8 cellular contexts compared by ENCODE assay signal in genomic region chr21:38170283-38170682, GRCh38.
DNase-seq lines count a peak whose midpoint lies in the region; ATAC-seq, FAIRE-seq and TF ChIP-seq lines count a peak whose summit lies in the region.

No MANE protein-coding gene starts in this region.

- DNase-seq in Caki2 (ENCODE audit: low read depth) (peak; percentile 14), HFFc6 (peak; percentile 25), astrocyte (ENCODE audit: low read depth) (no peak), mesendoderm (peak; percentile 85), NCI-H345 (lab: John Stamatoyannopoulos, UW) (no peak), RPMI8226 (no peak), Peyer's patch (no peak)

- H3K27me3 Mint-ChIP-seq in HFFc6 (ENCODE audit: insufficient read depth) (peaks cover 5% of the 10 kb centered on the region), astrocyte (ENCODE audit: low read depth, unreplicated experiment) (no peaks in the 10 kb centered on the region)

- H3K4me1 ChIP-seq in astrocyte (ENCODE audit: insufficient read depth, low read length), result peaks cover 23% of the 10 kb centered on the region
- peaks cover 12% of the 10 kb centered on the region for H3K4me1 ChIP-seq in mesendoderm (ENCODE audit: control insufficient read depth, low read depth, low read length)
- H3K4me1 ChIP-seq in Peyer's patch, result no peaks in the 10 kb centered on the region

- no peaks in the 10 kb centered on the region for H3K79me2 ChIP-seq in astrocyte (ENCODE audit: insufficient read depth, low read length)
- no peaks in the 10 kb centered on the region for H3K79me2 ChIP-seq in mesendoderm (ENCODE audit: control insufficient read depth, insufficient read depth, low read length)

- no CpG with 5 or more reads among the region's 2 CpGs for whole genome bisulfite sequencing in mesendoderm (ENCODE audit: extremely low coverage, insufficient coverage, low lambda C conversion rate)

- H3K9me3 Mint-ChIP-seq in HFFc6 (no peaks in the 10 kb centered on the region; the same call in 1 of the 2 replicates), astrocyte (ENCODE audit: unreplicated experiment) (no peaks in the 10 kb centered on the region)

- no peak for FAIRE-seq in astrocyte (lab: Jason Lieb, UNC)

- H4K5ac ChIP-seq in mesendoderm (ENCODE audit: low read length), result peak overlapping the region; percentile 18

- H3K4me2 ChIP-seq in astrocyte (ENCODE audit: low read length), result peak overlapping the region; percentile 2
- no peak overlapping the region for H3K4me2 ChIP-seq in mesendoderm (ENCODE audit: low read length)

- H3K36me3 Mint-ChIP-seq in HFFc6 (ENCODE audit: low read depth), result peaks cover 4% of the 10 kb centered on the region; the same call in 1 of the 2 replicates
- H3K36me3 Mint-ChIP-seq in astrocyte (ENCODE audit: low read depth, unreplicated experiment), result no peaks in the 10 kb centered on the region

- peaks cover 51% of the 10 kb centered on the region for H3K4me1 Mint-ChIP-seq in HFFc6 (ENCODE audit: low read depth)
- peaks cover 56% of the 10 kb centered on the region for H3K4me1 Mint-ChIP-seq in astrocyte (ENCODE audit: low read depth, unreplicated experiment)

- no peak overlapping the region for H4K8ac ChIP-seq in mesendoderm (ENCODE audit: low read depth, low read length)

- no peak overlapping the region for H3K4me3 Mint-ChIP-seq in HFFc6
- H3K4me3 Mint-ChIP-seq in astrocyte (ENCODE audit: unreplicated experiment), result peak overlapping the region; percentile 0

- H3K56ac ChIP-seq in mesendoderm (ENCODE audit: low read length), result peak overlapping the region; percentile 70

- H3K9ac ChIP-seq in astrocyte (ENCODE audit: low read length) (no peak overlapping the region), mesendoderm (ENCODE audit: low read length) (no peak overlapping the region)

- no peak overlapping the region for H3K4me3 ChIP-seq in astrocyte (ENCODE audit: insufficient read depth, low read depth, low read length)
- no peak overlapping the region for H3K4me3 ChIP-seq in mesendoderm (ENCODE audit: low read length)
- no peak overlapping the region for H3K4me3 ChIP-seq in Peyer's patch

- in situ Hi-C loops in Caki2 (cut with HindIII; ENCODE audit: low pct_unique_long_range_greater_than_20kb, low sequenced_read_pairs), result loop anchor here (25.0 kb wide), 1 partner anchor 192 kb away; no protein-coding TSS in a partner anchor

- H3K36me3 ChIP-seq in astrocyte (ENCODE audit: insufficient read depth, low read length) (no peaks in the 10 kb centered on the region), mesendoderm (ENCODE audit: control insufficient read depth, insufficient read depth, low read length) (no peaks in the 10 kb centered on the region), Peyer's patch (no peaks in the 10 kb centered on the region)

- H3K9me3 ChIP-seq in astrocyte (ENCODE audit: insufficient read depth, low read depth, low read length) (no peaks in the 10 kb centered on the region), Peyer's patch (no peaks in the 10 kb centered on the region)

- TF ChIP-seq CTCF in HFFc6 (IDR thresholded peaks at IDR 0.05), result peak; percentile 64; the same call in 1 of the 2 replicates
- peak; percentile 32 for TF ChIP-seq CTCF in astrocyte (IDR thresholded peaks at IDR 0.05; ENCODE audit: insufficient read depth, low read depth, low read length)
- peak in 1 of 6 experiments; percentile 6 for TF ChIP-seq CTCF in Peyer's patch (IDR thresholded peaks at IDR 0.05)

- H2AK5ac ChIP-seq in mesendoderm (ENCODE audit: low read length), result no peak overlapping the region

- no peak overlapping the region for H2BK120ac ChIP-seq in mesendoderm (ENCODE audit: low read depth, low read length)

- H3K23ac ChIP-seq in mesendoderm (ENCODE audit: low read length), result no peak overlapping the region

- no peaks in the 10 kb centered on the region for H4K20me1 ChIP-seq in astrocyte (ENCODE audit: insufficient read depth, low read length)

- H3K27me3 ChIP-seq in astrocyte (ENCODE audit: insufficient read depth, low read length) (no peaks in the 10 kb centered on the region), mesendoderm (ENCODE audit: insufficient read depth, low read length, poor library complexity) (no peaks in the 10 kb centered on the region), Peyer's patch (no peaks in the 10 kb centered on the region)

- H3K4ac ChIP-seq in mesendoderm (ENCODE audit: low read depth, low read length), result peak overlapping the region; percentile 18

- no peak overlapping the region for H3K27ac Mint-ChIP-seq in HFFc6
- peak overlapping the region; percentile 95 for H3K27ac Mint-ChIP-seq in astrocyte (ENCODE audit: unreplicated experiment)

- peak overlapping the region; percentile 35 for H3K18ac ChIP-seq in mesendoderm (ENCODE audit: low read length)

- no peak for TF ChIP-seq POLR2A in Peyer's patch (IDR thresholded peaks at IDR 0.05)

- H3K27ac ChIP-seq in astrocyte (ENCODE audit: low read depth, low read length) (no peak overlapping the region), mesendoderm (ENCODE audit: low read depth, low read length) (no peak overlapping the region), Peyer's patch (no peak overlapping the region)

- no peaks in the 10 kb centered on the region for H3K79me1 ChIP-seq in mesendoderm (ENCODE audit: low read length)

- peak overlapping the region; percentile 40 for H2BK5ac ChIP-seq in mesendoderm (ENCODE audit: low read length)

- no peak overlapping the region for H2BK15ac ChIP-seq in mesendoderm (replicated peaks; ENCODE audit: low read depth)

- ATAC-seq in HG03039 (IDR thresholded peaks at IDR 0.05; ENCODE audit: unreplicated experiment), result no peak

- peak overlapping the region; percentile 28 for H2AFZ ChIP-seq in astrocyte (ENCODE audit: low read depth, low read length)

Comparison
In these comparisons a context has a peak if more than half of its experiments do, and no peak if none do; other contexts are left out.
1. DNase-seq: peak in Caki2 (single experiment), HFFc6 (single experiment) and mesendoderm (single experiment); none in astrocyte (single experiment), NCI-H345 (single experiment), RPMI8226 (single experiment) and Peyer's patch (0 of 3).